In the genomic region with DNA sequence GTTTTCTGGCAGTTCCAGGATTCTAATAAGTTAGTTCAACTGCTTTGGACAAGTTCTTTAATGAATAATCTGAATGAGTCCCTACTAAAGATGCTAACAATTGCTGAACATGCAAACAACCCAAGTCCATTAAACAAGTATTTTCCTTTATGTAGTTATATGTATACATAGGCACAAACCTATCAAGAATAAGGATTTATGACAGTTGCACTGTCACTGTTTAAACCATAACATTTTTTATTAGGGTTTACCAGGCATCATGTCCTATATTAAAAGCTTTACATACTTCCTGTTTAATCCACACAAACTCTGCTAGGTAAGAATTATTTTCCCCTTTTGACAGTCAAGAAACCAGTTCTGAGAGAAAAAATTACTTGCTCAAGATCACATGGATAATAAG, we compare ENCODE assay signal across 1 cellular context.
TF ChIP-seq lines count a peak whose summit lies in the region.

No MANE protein-coding gene starts in this region.

TF ChIP-seq in K562, 482 proteins besides CTCF, POLR2A, EP300 and RAD21 (continued from another document):
- TF ChIP-seq TEAD4 (IDR thresholded peaks at IDR 0.05; ENCODE audit: low read length) (no peak), TEAD4 (CRISPR knock-in tag; IDR thresholded peaks at IDR 0.05; ENCODE audit: borderline replicate concordance) (no peak), PHB2 (IDR thresholded peaks at IDR 0.05; ENCODE audit: low read depth) (no peak), SMAD1 (IDR thresholded peaks at IDR 0.05; ENCODE audit: low read depth, low read length, partially characterized antibody) (no peak), NCOA6 (IDR thresholded peaks at IDR 0.05) (no peak), ZNF586 (CRISPR knock-in tag; conservative IDR thresholded peaks at IDR 0.05) (no peak), EWSR1 (IDR thresholded peaks at IDR 0.05; ENCODE audit: borderline replicate concordance, low read depth, partially characterized antibody) (no peak), UBTF (IDR thresholded peaks at IDR 0.05; ENCODE audit: borderline replicate concordance in 1 of 2, low read depth in 2 of 2, low read length in 2 of 2) (no peak), THRA (IDR thresholded peaks at IDR 0.05) (no peak), THRAP3 (IDR thresholded peaks at IDR 0.05; ENCODE audit: borderline replicate concordance) (no peak), E2F3 (CRISPR knock-in tag; IDR thresholded peaks at IDR 0.05) (no peak), KLF16 (IDR thresholded peaks at IDR 0.05) (no peak)
